ENCODE assay signal across 36 cellular contexts in the genomic region with DNA sequence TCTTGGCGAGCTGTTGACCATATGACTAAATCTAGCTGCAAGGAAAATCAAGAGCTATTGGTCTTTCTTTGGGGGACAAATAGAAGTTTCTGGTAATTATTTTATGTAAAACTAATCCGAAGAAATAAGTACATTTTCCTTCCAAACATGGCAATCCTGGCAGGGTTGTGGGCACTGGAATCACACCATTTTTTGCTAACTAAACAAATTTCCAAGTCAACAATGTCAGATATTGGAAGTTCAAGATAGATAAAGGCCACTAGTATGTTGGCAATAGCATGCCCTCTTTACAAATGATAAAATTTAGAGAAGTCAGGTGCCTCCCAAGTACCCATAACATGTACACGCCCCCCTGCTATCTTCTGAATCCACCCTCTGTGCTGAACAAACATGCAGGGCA.
"Had no signal": no experiment of that assay in that cellular context is flagged by ENCODE, and none has a peak within 500 bp of the region (broad histone marks: within the 10 kb centered on the region; RNA-seq: fewer than 3 reads in every experiment).

No MANE protein-coding gene starts in this region.

- H3K36me3 ChIP-seq: MG63 had no signal

- H3K9me3 ChIP-seq: MG63 had no signal

- H3K4me3 ChIP-seq: MG63 had no signal

- H3K27me3 ChIP-seq: MG63 had no signal

- DNase-seq: Kasumi-1, MG63, MM.1S, MV-4-11, NCI-H1048, NCI-H1092, NCI-H1092 treated with DMSO at 0.1 percent for 48 hours, NCI-H1105, NCI-H1105 treated with DMSO at 0.1 percent for 48 hours, NCI-H1417, NCI-H1417 treated with DMSO at 0.1 percent for 48 hours, NCI-H1436, NCI-H1436 treated with DMSO at 0.1 percent for 48 hours, NCI-H146, NCI-H1694, NCI-H1694 treated with DMSO at 0.1 percent for 48 hours, NCI-H187, NCI-H187 treated with DMSO at 0.1 percent for 48 hours, NCI-H1930, NCI-H2029, NCI-H2029 treated with DMSO at 0.1 percent for 48 hours, NCI-H2081, NCI-H2081 treated with DMSO at 0.1 percent for 48 hours, NCI-H2107, NCI-H2171, NCI-H2171 treated with DMSO at 0.1 percent for 48 hours, NCI-H2227 treated with DMSO at 0.1 percent for 48 hours, NCI-H226, NCI-H345, NCI-H446, NCI-H446 treated with DMSO at 0.1 percent for 48 hours, NCI-H510A, NCI-H510A treated with DMSO at 0.1 percent for 48 hours, NCI-H524, NCI-H524 treated with DMSO at 0.1 percent for 48 hours, NCI-H526 had no signal
